10 cellular contexts compared by ENCODE assay signal in genomic region chr1:179175011-179175934, GRCh38. TPM values are rescaled to one million over a fixed set of nuclear protein-coding genes. Genes with fewer than 3 reads are reported as not detected.
DNase-seq lines count a peak whose midpoint lies in the region; ATAC-seq, FAIRE-seq and TF ChIP-seq lines count a peak whose summit lies in the region.
"Had no signal": no experiment of that assay in that cellular context is flagged by ENCODE, and none has a peak within 500 bp of the region (broad histone marks: within the 10 kb centered on the region; RNA-seq: fewer than 3 reads in every experiment).

No MANE protein-coding gene starts in this region.

- no peak overlapping the region for H3K23ac ChIP-seq in IMR-90 (ENCODE audit: low read depth, low read length)

- H3K9me3 ChIP-seq in IMR-90 (ENCODE audit: control insufficient read depth, insufficient read depth, low read length) (no peaks in the 10 kb centered on the region), astrocyte (ENCODE audit: insufficient read depth, low read depth, low read length) (no peaks in the 10 kb centered on the region)

- H2BK5ac ChIP-seq in IMR-90 (ENCODE audit: low read depth, low read length, poor library complexity, severe bottlenecking), result peak overlapping the region; percentile 33

- H3K36me3 ChIP-seq in IMR-90 (ENCODE audit: control insufficient read depth, insufficient read depth, low read length) (no peaks in the 10 kb centered on the region), astrocyte (ENCODE audit: insufficient read depth, low read length) (no peaks in the 10 kb centered on the region)

- peaks cover 30% of the 10 kb centered on the region for H3K4me1 Mint-ChIP-seq in astrocyte (ENCODE audit: low read depth, unreplicated experiment)
- peaks cover 1% of the 10 kb centered on the region for H3K4me1 Mint-ChIP-seq in activated CD4-positive, alpha-beta memory T cell treated with anti-CD3 and anti-CD28 coated beads for 36 hours (ENCODE audit: low read depth)
- H3K4me1 Mint-ChIP-seq: activated naive CD8-positive, alpha-beta T cell treated with anti-CD3 and anti-CD28 coated beads, Interleukin-2, amount 10 ng/mL, durations not matched to agents 7 days and 5 days had no signal

- H3K9me1 ChIP-seq in IMR-90 (ENCODE audit: insufficient read depth, low read length), result no peaks in the 10 kb centered on the region

- H2BK20ac ChIP-seq in IMR-90 (ENCODE audit: low read depth, low read length), result 0 out of 2 replicates have a peak overlapping the region, but pooled peaks have one; percentile 23

- no CpG with 5 or more reads among the region's 5 CpGs for WGBS in IMR-90 (ENCODE audit: extremely low coverage in 2 of 2, insufficient read length in 1 of 2), 2 experiments

- peaks cover 68% of the 10 kb centered on the region for H3K79me2 ChIP-seq in astrocyte (ENCODE audit: insufficient read depth, low read length)

- H3K56ac ChIP-seq in IMR-90 (ENCODE audit: extremely low read depth, insufficient read depth, low read length), result no peak overlapping the region

- TF ChIP-seq POLR2A in IMR-90 (IDR thresholded peaks at IDR 0.05; ENCODE audit: low read depth, low read length), result no peak

- TF ChIP-seq CTCF in IMR-90 (conservative IDR thresholded peaks at IDR 0.05; ENCODE audit: low read depth, low read length) (no peak), astrocyte (IDR thresholded peaks at IDR 0.05; ENCODE audit: insufficient read depth, low read depth, low read length) (no peak)

- H3K4me3 Mint-ChIP-seq in astrocyte (ENCODE audit: unreplicated experiment), result no peak overlapping the region
- H3K4me3 Mint-ChIP-seq in activated CD4-positive, alpha-beta memory T cell treated with anti-CD3 and anti-CD28 coated beads for 36 hours, result no peak overlapping the region
- H3K4me3 Mint-ChIP-seq: activated naive CD8-positive, alpha-beta T cell treated with anti-CD3 and anti-CD28 coated beads, Interleukin-2, amount 10 ng/mL, durations not matched to agents 7 days and 5 days had no signal

- CTCF ChIA-PET in IMR-90 (lab: Yijun Ruan, JAX), result interaction anchor here (1.0 kb wide), 2 partner anchors 55 to 73 kb away, joined by 3 read pairs; no protein-coding TSS in a partner anchor
- CTCF ChIA-PET in activated CD4-positive, alpha-beta memory T cell treated with anti-CD3 and anti-CD28 coated beads for 36 hours (lab: Charles Lee), result interaction anchor here (0.6 kb wide), 1 partner anchor 37 kb away, joined by 3 read pairs; no protein-coding TSS in a partner anchor

- no peaks in the 10 kb centered on the region for H3K36me3 Mint-ChIP-seq in astrocyte (ENCODE audit: low read depth, unreplicated experiment)
- no peaks in the 10 kb centered on the region for H3K36me3 Mint-ChIP-seq in activated CD4-positive, alpha-beta memory T cell treated with anti-CD3 and anti-CD28 coated beads for 36 hours
- H3K36me3 Mint-ChIP-seq: activated naive CD8-positive, alpha-beta T cell treated with anti-CD3 and anti-CD28 coated beads, Interleukin-2, amount 10 ng/mL, durations not matched to agents 7 days and 5 days had no signal

- H2AK9ac ChIP-seq in IMR-90 (replicated peaks; ENCODE audit: low read depth, low read length, poor library complexity), result no peak overlapping the region

- no peak overlapping the region for H3K14ac ChIP-seq in IMR-90 (replicated peaks; ENCODE audit: low read depth, low read length)

- H3K9me3 Mint-ChIP-seq in astrocyte (ENCODE audit: unreplicated experiment), result no peaks in the 10 kb centered on the region
- H3K9me3 Mint-ChIP-seq in activated CD4-positive, alpha-beta memory T cell treated with anti-CD3 and anti-CD28 coated beads for 36 hours, result no peaks in the 10 kb centered on the region
- H3K9me3 Mint-ChIP-seq: activated naive CD8-positive, alpha-beta T cell treated with anti-CD3 and anti-CD28 coated beads, Interleukin-2, amount 10 ng/mL, durations not matched to agents 7 days and 5 days had no signal

- no peaks in the 10 kb centered on the region for H3K27me3 Mint-ChIP-seq in astrocyte (ENCODE audit: low read depth, unreplicated experiment)
- no peaks in the 10 kb centered on the region for H3K27me3 Mint-ChIP-seq in activated CD4-positive, alpha-beta memory T cell treated with anti-CD3 and anti-CD28 coated beads for 36 hours
- H3K27me3 Mint-ChIP-seq: activated naive CD8-positive, alpha-beta T cell treated with anti-CD3 and anti-CD28 coated beads, Interleukin-2, amount 10 ng/mL, durations not matched to agents 7 days and 5 days had no signal

- no peak for TF ChIP-seq RAD21 in IMR-90 (IDR thresholded peaks at IDR 0.05; ENCODE audit: low read length)

- H4K5ac ChIP-seq in IMR-90 (ENCODE audit: low read depth, low read length), result peak overlapping the region; percentile 50; the same call in 1 of the 2 replicates

- H3K4me3 ChIP-seq in IMR-90 (ENCODE audit: insufficient read depth, low read depth, low read length) (no peak overlapping the region), astrocyte (ENCODE audit: insufficient read depth, low read depth, low read length) (no peak overlapping the region)

- H4K20me1 ChIP-seq in IMR-90 (ENCODE audit: insufficient read depth, low read length) (no peaks in the 10 kb centered on the region), astrocyte (ENCODE audit: insufficient read depth, low read length) (no peaks in the 10 kb centered on the region)

- no TSS peak for BruUV-seq in IMR-90 (replicated peaks; lab: Mats Ljungman, UMichigan)

- dilution Hi-C loops in IMR-90 (cut with HindIII; ENCODE audit: low sequenced_read_pairs, unreplicated experiment), result no loop called here

- H2AFZ ChIP-seq in IMR-90 (replicated peaks; ENCODE audit: low read length, poor library complexity) (no peak overlapping the region), astrocyte (ENCODE audit: low read depth, low read length) (no peak overlapping the region)

- POLR2A ChIA-PET in IMR-90 (lab: Charles Lee; ENCODE audit: unreplicated experiment), result no interaction called here
- POLR2A ChIA-PET in activated CD4-positive, alpha-beta memory T cell treated with anti-CD3 and anti-CD28 coated beads for 36 hours (lab: Charles Lee), result no interaction called here

- peak overlapping the region; percentile 21 for H2BK120ac ChIP-seq in IMR-90 (ENCODE audit: low read depth, low read length)

- peak overlapping the region; percentile 61; the same call in 1 of the 2 replicates for H3K18ac ChIP-seq in IMR-90 (ENCODE audit: low read depth, low read length)

- in situ Hi-C loops in IMR-90 (cut with MboI; ENCODE audit: low sequenced_read_pairs), result no loop called here

- no peak overlapping the region for H4K91ac ChIP-seq in IMR-90 (ENCODE audit: insufficient read depth, low read depth, low read length)

- H2BK15ac ChIP-seq in IMR-90 (ENCODE audit: low read depth, low read length), result no peak overlapping the region

- peak overlapping the region; percentile 21; the same call in 1 of the 2 replicates for H3K4ac ChIP-seq in IMR-90 (ENCODE audit: low read depth, low read length)

- H3K27me3 ChIP-seq in IMR-90 (ENCODE audit: control insufficient read depth, insufficient read depth, low read length) (no peaks in the 10 kb centered on the region), astrocyte (ENCODE audit: insufficient read depth, low read length) (no peaks in the 10 kb centered on the region)

- peak overlapping the region; percentile 24; the same call in 1 of the 2 replicates for H3K4me2 ChIP-seq in IMR-90 (ENCODE audit: low read depth, low read length)
- peak overlapping the region; percentile 22 for H3K4me2 ChIP-seq in astrocyte (ENCODE audit: low read length)

- H3K4me1 ChIP-seq in IMR-90 (ENCODE audit: control insufficient read depth, insufficient read depth, low read length) (peaks cover 16% of the 10 kb centered on the region), astrocyte (ENCODE audit: insufficient read depth, low read length) (peaks cover 24% of the 10 kb centered on the region)

- no peak overlapping the region for H4K8ac ChIP-seq in IMR-90 (ENCODE audit: low read depth in 2 of 2, low read length in 2 of 2)

- no peak for FAIRE-seq in astrocyte (lab: Jason Lieb, UNC)
- FAIRE-seq: GM19239 had no signal

- H3K9ac ChIP-seq in IMR-90 (ENCODE audit: low read depth, low read length) (0 out of 2 replicates have a peak overlapping the region, but pooled peaks have one; percentile 41), astrocyte (ENCODE audit: low read length) (peak overlapping the region; percentile 5)

- intact Hi-C loops in IMR-90 (cut with micrococcal nuclease), result loop anchor here (5.0 kb wide), 1 partner anchor 33 kb away; no protein-coding TSS in a partner anchor
- intact Hi-C loops in activated CD4-positive, alpha-beta memory T cell treated with anti-CD3 and anti-CD28 coated beads for 36 hours (cut with micrococcal nuclease), result no loop called here

- peak overlapping the region; percentile 99 for H3K27ac Mint-ChIP-seq in astrocyte (ENCODE audit: unreplicated experiment)
- no peak overlapping the region for H3K27ac Mint-ChIP-seq in activated CD4-positive, alpha-beta memory T cell treated with anti-CD3 and anti-CD28 coated beads for 36 hours
- H3K27ac Mint-ChIP-seq: activated naive CD8-positive, alpha-beta T cell treated with anti-CD3 and anti-CD28 coated beads, Interleukin-2, amount 10 ng/mL, durations not matched to agents 7 days and 5 days had no signal

- DNase-seq in IMR-90, result peak; percentile 55
- peak; percentile 79 for DNase-seq in astrocyte (ENCODE audit: low read depth)
- DNase-seq in hippocampal formation (lab: John Stamatoyannopoulos, UW), result peak; percentile 59 to 73
- peak; percentile 76 for DNase-seq in superior temporal gyrus (ENCODE audit: extremely low spot score)
- no peak for DNase-seq in NCI-H526 (lab: John Stamatoyannopoulos, UW)
- DNase-seq in activated CD4-positive, alpha-beta T cell treated with anti-CD3 and anti-CD28 coated beads, Interleukin-2, amount 50 U/mL, for 4 hours, result no peak
- no peak for DNase-seq in activated CD4-positive, alpha-beta memory T cell treated with anti-CD3 and anti-CD28 coated beads for 36 hours
- DNase-seq: activated naive CD8-positive, alpha-beta T cell treated with anti-CD3 and anti-CD28 coated beads, Interleukin-2, amount 10 ng/mL, durations not matched to agents 7 days and 5 days had no signal

- peak overlapping the region; percentile 47; the same call in 1 of the 2 replicates for H3K27ac ChIP-seq in IMR-90 (ENCODE audit: insufficient read depth, low read length)
- peak overlapping the region; percentile 42 for H3K27ac ChIP-seq in astrocyte (ENCODE audit: low read depth, low read length)

- peaks cover 12 to 46% of the 10 kb centered on the region in 2 experiments; a peak in 3 of 4 replicates for H3K79me1 ChIP-seq in IMR-90 (ENCODE audit: low read depth in 1 of 2, low read length in 2 of 2)

- ATAC-seq in IMR-90 (ENCODE audit: low read depth) (peak; percentile 22), HG03378 (IDR thresholded peaks at IDR 0.05; ENCODE audit: unreplicated experiment) (no peak)

- H2AK5ac ChIP-seq in IMR-90 (ENCODE audit: low read depth, low read length), result peak overlapping the region; percentile 12; the same call in 1 of the 2 replicates

TF ChIP-seq in IMR-90, 13 proteins besides CTCF, POLR2A, EP300 and RAD21 (continues in another document):
- peak; percentile 62; the same call in 1 of the 2 replicates for TF ChIP-seq NFE2L2 (IDR thresholded peaks at IDR 0.05; ENCODE audit: low read depth, low read length)

RNA-seq across cellular contexts. Expression of gene ABL2, which starts 54.2 kb away (rescaled TPM):
- total RNA-seq in IMR-90 (2012; rRNA removed) (88.3 and 110 TPM in 2 replicates), astrocyte (71.6 and 110 TPM in 2 replicates)
- polyA plus RNA-seq in IMR-90 (2012; rRNA removed), result 9.0 and 9.7 TPM in 2 replicates
- 2.6 and 2.9 TPM in 2 replicates for polyA plus RNA-seq in IMR-90 (2012; cell fraction: cytosol; rRNA removed)
- 17.3 and 33.4 TPM in 2 replicates for polyA plus RNA-seq in IMR-90 (2012; cell fraction: nucleus; rRNA removed; ENCODE audit: low replicate concordance)
- 1 to 10 TPM; 8.8 to 9.1 TPM for total RNA-seq in activated CD4-positive, alpha-beta memory T cell treated with anti-CD3 and anti-CD28 coated beads for 36 hours

Comparison
In these comparisons a context has a peak if more than half of its experiments do, and no peak if none do; other contexts are left out.
1. DNase-seq: peak in IMR-90 (single experiment), astrocyte (single experiment), hippocampal formation (2 of 2) and superior temporal gyrus (single experiment); none in NCI-H526 (0 of 2), activated CD4-positive, alpha-beta T cell treated with anti-CD3 and anti-CD28 coated beads, Interleukin-2, amount 50 U/mL, for 4 hours (0 of 2) and activated CD4-positive, alpha-beta memory T cell treated with anti-CD3 and anti-CD28 coated beads for 36 hours (single experiment).